9 cellular contexts compared by ENCODE assay signal in the genomic region with DNA sequence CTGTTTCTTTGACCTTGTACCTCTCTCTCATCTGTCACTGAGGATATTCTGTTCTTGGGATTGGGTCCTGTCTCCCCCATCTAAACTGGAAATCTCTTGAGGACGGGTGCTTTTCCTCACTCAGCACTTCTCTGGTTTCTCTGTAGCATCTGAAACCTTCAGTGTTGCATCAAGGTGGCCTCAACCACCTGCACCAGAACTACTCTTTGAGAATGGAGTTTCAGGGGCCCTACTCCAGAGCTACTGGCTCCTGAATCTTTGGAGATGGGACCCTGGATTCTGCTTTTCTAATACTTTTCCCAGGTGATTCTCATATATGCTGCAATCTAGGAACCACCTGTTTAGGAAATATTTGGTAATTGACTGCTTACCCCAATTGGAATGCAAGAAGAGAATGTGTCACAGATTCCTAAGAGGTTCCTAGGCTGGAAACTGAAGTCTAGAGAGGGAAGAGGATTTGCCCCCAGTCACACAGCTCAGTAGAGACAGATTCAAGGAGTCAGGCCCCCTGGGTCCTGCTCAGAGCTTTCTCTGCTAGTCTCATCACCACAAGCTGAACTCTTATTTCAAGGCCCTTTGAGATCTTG. TPM values are rescaled to one million over a fixed set of nuclear protein-coding genes. Genes with fewer than 3 reads are reported as not detected.
DNase-seq lines count a peak whose midpoint lies in the region; ATAC-seq and TF ChIP-seq lines count a peak whose summit lies in the region.
"Had no signal": no experiment of that assay in that cellular context is flagged by ENCODE, and none has a peak within 500 bp of the region (broad histone marks: within the 10 kb centered on the region; RNA-seq: fewer than 3 reads in every experiment).

No MANE protein-coding gene starts in this region.

- H3K27me3 ChIP-seq in right atrium auricular region (no peaks in the 10 kb centered on the region), prostate gland (replicated peaks; ENCODE audit: insufficient read depth) (no peaks in the 10 kb centered on the region)

- CTCF ChIA-PET in MCF 10A (lab: Yijun Ruan, JAX) = interaction anchor here (0.6 to 17.3 kb wide), 8 partner anchors 11 to 417 kb away, joined by 3 to 281 read pairs (median 6); no protein-coding TSS in a partner anchor

- H3K27ac ChIP-seq in right atrium auricular region (no peak overlapping the region), prostate gland (no peak overlapping the region)

- H3K9me3 ChIP-seq in right atrium auricular region = no peaks in the 10 kb centered on the region
- no peaks in the 10 kb centered on the region for H3K9me3 ChIP-seq in prostate gland

- H3K27ac Mint-ChIP-seq in immature natural killer cell (peak overlapping the region; percentile 95 to 99 (median 97)), MCF 10A (ENCODE audit: low read depth, unreplicated experiment) (no peak overlapping the region)
- H3K27ac Mint-ChIP-seq: WTC11 had no signal

- TF ChIP-seq POLR2A in prostate gland (IDR thresholded peaks at IDR 0.05) = no peak

- peak; percentile 21 for ATAC-seq in GM18858 (IDR thresholded peaks at IDR 0.05; ENCODE audit: unreplicated experiment)
- peak; percentile 29 for ATAC-seq in GM21576 (IDR thresholded peaks at IDR 0.05; ENCODE audit: unreplicated experiment)
- ATAC-seq in HG03442 (IDR thresholded peaks at IDR 0.05; ENCODE audit: unreplicated experiment) = peak; percentile 21

- H3K4me3 Mint-ChIP-seq in immature natural killer cell (peak overlapping the region; percentile 75 to 90 (median 81)), MCF 10A (ENCODE audit: unreplicated experiment) (no peak overlapping the region)
- H3K4me3 Mint-ChIP-seq: WTC11 had no signal

- peaks cover 5% of the 10 kb centered on the region for H3K36me3 ChIP-seq in right atrium auricular region
- H3K36me3 ChIP-seq in prostate gland = no peaks in the 10 kb centered on the region

- no peak for TF ChIP-seq CTCF in right atrium auricular region (IDR thresholded peaks at IDR 0.05)
- TF ChIP-seq CTCF in MCF 10A (IDR thresholded peaks at IDR 0.05; ENCODE audit: unreplicated experiment) = no peak
- no peak for TF ChIP-seq CTCF in prostate gland (IDR thresholded peaks at IDR 0.05)

- peaks cover 0 to 39% of the 10 kb centered on the region in 2 donors for H3K4me1 ChIP-seq in right atrium auricular region
- H3K4me1 ChIP-seq in prostate gland (replicated peaks) = no peaks in the 10 kb centered on the region

- H3K4me3 ChIP-seq in right atrium auricular region = no peak overlapping the region
- no peak overlapping the region for H3K4me3 ChIP-seq in prostate gland

- no peak for DNase-seq in immature natural killer cell
- DNase-seq in right atrium auricular region (ENCODE audit: low spot score) = no peak
- DNase-seq in MCF 10A (ENCODE audit: unreplicated experiment) = no peak
- DNase-seq in LoVo (ENCODE audit: low spot score) = no peak
- no peak for DNase-seq in prostate gland (ENCODE audit: low spot score)

- H3K27me3 Mint-ChIP-seq in immature natural killer cell (ENCODE audit: low read depth in 3 of 3) (peaks cover 10 to 17% (median 16%) of the 10 kb centered on the region in 3 donors), MCF 10A (ENCODE audit: insufficient read depth, unreplicated experiment) (no peaks in the 10 kb centered on the region)

- H3K4me1 Mint-ChIP-seq in immature natural killer cell = peaks cover 95 to 99% of the 10 kb centered on the region in 2 donors
- no peaks in the 10 kb centered on the region for H3K4me1 Mint-ChIP-seq in MCF 10A (ENCODE audit: insufficient read depth, unreplicated experiment)

- intact Hi-C loops in MCF 10A (cut with micrococcal nuclease) (no loop called here), prostate gland (cut with DNase I) (no loop called here)

- H3K9me3 Mint-ChIP-seq in immature natural killer cell (peaks cover 0 to 2% (median 0%) of the 10 kb centered on the region in 6 donors), MCF 10A (ENCODE audit: unreplicated experiment) (no peaks in the 10 kb centered on the region)
- H3K9me3 Mint-ChIP-seq: WTC11 had no signal

- POLR2A ChIA-PET in MCF 10A (lab: Yijun Ruan, JAX) = interaction anchor here (0.9 kb wide), 2 partner anchors 38 to 60 kb away, joined by 4 read pairs; no protein-coding TSS in a partner anchor

- no TSS peak for BruUV-seq in MCF 10A (replicated peaks; lab: Mats Ljungman, UMichigan)

- H3K36me3 Mint-ChIP-seq in immature natural killer cell (peaks cover 9 to 51% (median 17%) of the 10 kb centered on the region in 3 donors), MCF 10A (ENCODE audit: insufficient read depth, unreplicated experiment) (no peaks in the 10 kb centered on the region)
- H3K36me3 Mint-ChIP-seq: WTC11 had no signal

- 67% methylated on average over 1 of the region's 1 CpG for WGBS in prostate gland

RNA-seq across cellular contexts. Expression of a gene that starts 48.8 kb away (rescaled TPM):
- polyA plus RNA-seq in immature natural killer cell = 10 to 100 TPM; 12.9 to 24.2 (median 20.8) TPM
- total RNA-seq in right atrium auricular region (10 to 100 TPM; 21.7 to 30.4 TPM), MCF 10A (2022) (110 and 116 TPM in 2 replicates), prostate gland (10 to 100 TPM; 42.8 to 60.2 TPM)

RNA-seq across cellular contexts. Expression of a gene that starts 56.1 kb away (rescaled TPM):
- polyA plus RNA-seq in immature natural killer cell = 100 to 1,000 TPM; 218 to 459 (median 310) TPM
- total RNA-seq in right atrium auricular region = 10 to 100 TPM in 1 of 2 donors, 1 to 10 TPM in 1; 9.9 to 17.5 TPM
- 8.3 and 9.6 TPM in 2 replicates for total RNA-seq in MCF 10A (2022)
- 10 to 100 TPM; 22.2 to 42.5 TPM for total RNA-seq in prostate gland
